Comparison of ENCODE assay signal across 23 cellular contexts in the genomic region with DNA sequence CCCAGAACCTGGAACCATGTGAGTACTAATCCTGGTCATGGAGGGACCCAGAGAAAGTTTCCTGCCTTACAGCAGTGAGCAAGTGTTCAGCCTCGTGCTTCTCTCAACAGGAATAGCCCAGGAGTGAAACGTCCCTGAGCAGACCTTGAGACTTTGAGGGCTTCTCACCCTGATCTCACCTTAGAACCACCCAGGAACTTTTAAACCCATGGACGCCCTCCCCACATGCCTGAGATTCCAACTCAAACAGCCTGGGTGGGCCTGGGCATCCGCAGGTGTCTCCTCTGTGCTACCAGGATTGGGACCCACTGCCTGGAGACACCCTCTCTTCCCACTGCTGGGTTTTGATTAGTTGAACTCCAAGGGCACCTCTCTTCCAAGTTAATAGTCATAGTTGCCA.
"Had no signal": no experiment of that assay in that cellular context is flagged by ENCODE, and none has a peak within 500 bp of the region (broad histone marks: within the 10 kb centered on the region; RNA-seq: fewer than 3 reads in every experiment).

No MANE protein-coding gene starts in this region.

- H3K36me3 Mint-ChIP-seq: activated CD4-positive, alpha-beta memory T cell treated with anti-CD3 and anti-CD28 coated beads for 36 hours; activated naive CD4-positive, alpha-beta T cell treated with anti-CD3 and anti-CD28 coated beads, Interleukin-2, amount 10 ng/mL, durations not matched to agents 7 days and 5 days; activated naive CD8-positive, alpha-beta T cell treated with anti-CD3 and anti-CD28 coated beads for 36 hours; WTC11 had no signal

- H3K27ac Mint-ChIP-seq: activated CD4-positive, alpha-beta memory T cell treated with anti-CD3 and anti-CD28 coated beads for 36 hours; activated CD4-positive, alpha-beta T cell treated with anti-CD3 and anti-CD28 coated beads, Interleukin-2, amount 10 ng/mL, durations not matched to agents 7 days and 5 days; activated naive CD4-positive, alpha-beta T cell treated with anti-CD3 and anti-CD28 coated beads, Interleukin-2, amount 10 ng/mL, durations not matched to agents 7 days and 5 days; activated naive CD8-positive, alpha-beta T cell treated with anti-CD3 and anti-CD28 coated beads for 36 hours; activated T-cell treated with anti-CD3 and anti-CD28 coated beads, Interleukin-2, amount 50 U/mL, for 72 hours; activated T-helper 2 cell treated with anti-CD3 and anti-CD28 coated beads, Interferon-gamma antibody, Interleukin-2, Interleukin-4, amounts not matched to agents 10 μg/mL and 5 μg/mL and 100 μg/mL, durations not matched to agents 14 hours and 24 hours and 36 hours; T-helper 17 cell had no signal

- DNase-seq: activated CD4-positive, alpha-beta memory T cell treated with anti-CD3 and anti-CD28 coated beads for 36 hours; activated CD4-positive, alpha-beta T cell treated with anti-CD3 and anti-CD28 coated beads, Interleukin-2, amount 10 ng/mL, durations not matched to agents 7 days and 5 days; activated CD8-positive, alpha-beta memory T cell treated with anti-CD3 and anti-CD28 coated beads for 24 hours; activated gamma-delta T cell treated with Interleukin-2 at 50 U/mL for 16 hours; activated naive CD4-positive, alpha-beta T cell treated with anti-CD3 and anti-CD28 coated beads, Interleukin-2, amount 10 ng/mL, durations not matched to agents 7 days and 5 days; activated naive CD8-positive, alpha-beta T cell treated with anti-CD3 and anti-CD28 coated beads for 36 hours; activated T-cell treated with anti-CD3 and anti-CD28 coated beads, Interleukin-2, amount 50 U/mL, for 72 hours; anterior cingulate cortex; body of pancreas; MG63; MV-4-11; NCI-H1092 treated with DMSO at 0.1 percent for 48 hours; NCI-H1417 treated with DMSO at 0.1 percent for 48 hours; NCI-H1694; NCI-H2029 treated with DMSO at 0.1 percent for 48 hours; NCI-H524; PC-3; SHP77 treated with DMSO at 0.1 percent for 48 hours; T-helper 17 cell; T-helper 9 cell had no signal

- H3K9me3 ChIP-seq: body of pancreas, MG63 had no signal

- H3K4me3 ChIP-seq: body of pancreas, MG63 had no signal

- H3K4me1 ChIP-seq: body of pancreas had no signal

- ATAC-seq: activated T-cell treated with anti-CD3 and anti-CD28 coated beads, Interleukin-2, amount 50 U/mL, for 72 hours; body of pancreas; PC-3; T-helper 17 cell; WTC11 had no signal

- H3K4me1 Mint-ChIP-seq: activated CD4-positive, alpha-beta T cell treated with anti-CD3 and anti-CD28 coated beads, Interleukin-2, amount 10 ng/mL, durations not matched to agents 7 days and 5 days; activated naive CD4-positive, alpha-beta T cell treated with anti-CD3 and anti-CD28 coated beads, Interleukin-2, amount 10 ng/mL, durations not matched to agents 7 days and 5 days; activated naive CD8-positive, alpha-beta T cell treated with anti-CD3 and anti-CD28 coated beads for 36 hours had no signal

- H3K36me3 ChIP-seq: MG63 had no signal

- H3K27me3 Mint-ChIP-seq: activated CD4-positive, alpha-beta memory T cell treated with anti-CD3 and anti-CD28 coated beads for 36 hours; activated CD4-positive, alpha-beta T cell treated with anti-CD3 and anti-CD28 coated beads, Interleukin-2, amount 10 ng/mL, durations not matched to agents 7 days and 5 days; activated naive CD4-positive, alpha-beta T cell treated with anti-CD3 and anti-CD28 coated beads, Interleukin-2, amount 10 ng/mL, durations not matched to agents 7 days and 5 days; activated naive CD8-positive, alpha-beta T cell treated with anti-CD3 and anti-CD28 coated beads for 36 hours; central memory CD8-positive, alpha-beta T cell had no signal

- H3K4me3 Mint-ChIP-seq: activated CD4-positive, alpha-beta memory T cell treated with anti-CD3 and anti-CD28 coated beads for 36 hours; activated CD4-positive, alpha-beta T cell treated with anti-CD3 and anti-CD28 coated beads, Interleukin-2, amount 10 ng/mL, durations not matched to agents 7 days and 5 days; activated naive CD4-positive, alpha-beta T cell treated with anti-CD3 and anti-CD28 coated beads, Interleukin-2, amount 10 ng/mL, durations not matched to agents 7 days and 5 days; activated naive CD8-positive, alpha-beta T cell treated with anti-CD3 and anti-CD28 coated beads for 36 hours; activated T-cell treated with anti-CD3 and anti-CD28 coated beads, Interleukin-2, amount 50 U/mL, for 72 hours; central memory CD8-positive, alpha-beta T cell; T-helper 17 cell; WTC11 had no signal

- H3K27ac ChIP-seq: body of pancreas had no signal

- H3K27me3 ChIP-seq: body of pancreas, MG63 had no signal

- H3K9me3 Mint-ChIP-seq: activated CD4-positive, alpha-beta memory T cell treated with anti-CD3 and anti-CD28 coated beads for 36 hours; activated CD4-positive, alpha-beta T cell treated with anti-CD3 and anti-CD28 coated beads, Interleukin-2, amount 10 ng/mL, durations not matched to agents 7 days and 5 days; activated naive CD4-positive, alpha-beta T cell treated with anti-CD3 and anti-CD28 coated beads, Interleukin-2, amount 10 ng/mL, durations not matched to agents 7 days and 5 days; activated naive CD8-positive, alpha-beta T cell treated with anti-CD3 and anti-CD28 coated beads for 36 hours; activated T-cell treated with anti-CD3 and anti-CD28 coated beads, Interleukin-2, amount 50 U/mL, for 72 hours; activated T-helper 2 cell treated with anti-CD3 and anti-CD28 coated beads, Interferon-gamma antibody, Interleukin-2, Interleukin-4, amounts not matched to agents 10 μg/mL and 5 μg/mL and 100 μg/mL, durations not matched to agents 14 hours and 24 hours and 36 hours; central memory CD8-positive, alpha-beta T cell; WTC11 had no signal
